Comparison of ENCODE assay signal across 8 cellular contexts in the genomic region with DNA sequence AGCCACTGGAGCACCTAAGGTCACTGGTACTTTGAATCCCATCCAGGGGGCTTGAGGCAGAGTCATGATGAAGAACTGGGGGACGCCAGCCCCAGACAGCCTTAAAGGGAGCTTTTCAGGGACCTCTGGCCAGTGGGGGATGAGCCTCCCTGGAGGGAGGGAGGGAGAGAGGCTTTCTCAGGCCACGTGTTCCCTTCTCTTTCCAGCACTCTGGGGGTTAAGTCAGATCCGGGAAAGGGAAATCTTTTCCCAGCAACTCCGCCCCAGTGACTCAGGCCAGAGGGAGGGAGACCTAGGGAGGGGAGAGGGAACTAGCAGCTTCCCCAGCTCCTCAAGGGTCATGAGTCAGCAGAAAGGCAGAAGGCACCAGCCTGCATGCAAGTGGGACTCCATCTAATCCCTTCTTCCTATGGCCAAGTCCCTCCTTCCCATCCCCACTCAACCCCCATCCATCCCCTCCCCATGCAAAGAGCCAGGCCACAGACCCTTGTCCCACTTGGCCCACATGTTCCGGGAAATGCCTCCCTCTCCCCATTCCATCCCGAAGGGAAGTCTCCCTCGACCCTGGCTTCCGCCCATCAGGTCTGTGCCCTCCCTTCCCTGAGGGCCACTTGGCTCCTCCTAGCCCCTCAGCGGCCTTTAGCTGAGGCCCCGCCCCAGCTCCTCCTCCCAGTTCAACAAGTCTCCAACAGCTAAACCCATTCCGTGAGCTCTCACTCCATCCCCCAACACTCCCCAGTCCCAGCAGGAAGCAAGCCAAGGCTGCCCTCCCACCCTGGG. TPM values are rescaled to one million over a fixed set of nuclear protein-coding genes. Genes with fewer than 3 reads are reported as not detected.
DNase-seq lines count a peak whose midpoint lies in the region; ATAC-seq, FAIRE-seq and TF ChIP-seq lines count a peak whose summit lies in the region.

No MANE protein-coding gene starts in this region.

- intact Hi-C loops in endothelial cell of umbilical vein (cut with micrococcal nuclease) = loop anchor here (1.0 to 5.0 kb wide), 9 partner anchors 9 to 198 kb away; a partner anchor contains a TSS

- H3F3A ChIP-seq in GM23338 (replicated peaks; ENCODE audit: low read depth) = peaks cover 37% of the 10 kb centered on the region

- FAIRE-seq in endothelial cell of umbilical vein (lab: Jason Lieb, UNC) = peak; percentile 99

- dilution Hi-C loops in endothelial cell of umbilical vein (cut with MboI; ENCODE audit: extremely low pct_ligation_motif_present, low sequenced_read_pairs) = no loop called here

- no peaks in the 10 kb centered on the region for H3K9me2 ChIP-seq in GM23338 (ENCODE audit: insufficient read depth)

- no TSS peak for BruUV-seq in endothelial cell of umbilical vein (replicated peaks; lab: Mats Ljungman, UMichigan)

- H4K20me1 ChIP-seq in BLaER1 (peaks cover 84% of the 10 kb centered on the region), GM23338 (replicated peaks; ENCODE audit: insufficient read depth) (0 out of 2 replicates have a peak, but pooled peaks cover 3% of the 10 kb centered on the region), endothelial cell of umbilical vein (replicated peaks; ENCODE audit: control insufficient read depth, extremely low read depth, insufficient read depth, low read length) (no peaks in the 10 kb centered on the region)

- peaks cover 37% of the 10 kb centered on the region for H3K36me3 Mint-ChIP-seq in GM23338 (ENCODE audit: low read depth)

- no peaks in the 10 kb centered on the region for H3K9me3 ChIP-seq in BLaER1
- no peaks in the 10 kb centered on the region for H3K9me3 ChIP-seq in endothelial cell of umbilical vein (replicated peaks; ENCODE audit: control insufficient read depth, insufficient read depth, low read length)

- H3K27ac Mint-ChIP-seq in GM23338 = no peak overlapping the region; the same call in 1 of the 2 replicates

- CTCF ChIA-PET in endothelial cell of umbilical vein (lab: Charles Lee) = interaction anchor here (0.9 to 4.4 kb wide), 21 partner anchors 10 to 348 kb away, joined by 3 to 58 read pairs (median 11); a partner anchor contains a TSS

- H2AFZ ChIP-seq in GM23338 (no peak overlapping the region), endothelial cell of umbilical vein (ENCODE audit: low read depth, low read length) (no peak overlapping the region)

- H3K4me3 ChIP-seq in BLaER1 = peak overlapping the region; percentile 92
- H3K4me3 ChIP-seq in GM23338 = peak overlapping the region; percentile 43
- peak overlapping the region in 2 of 3 experiments; percentile 1 to 37 for H3K4me3 ChIP-seq in endothelial cell of umbilical vein (replicated peaks in 1 of 3; ENCODE audit: insufficient read depth in 1 of 3, low read depth in 1 of 3, low read length in 3 of 3)

- H3K4me1 Mint-ChIP-seq in GM23338 = peaks cover 29% of the 10 kb centered on the region

- H3K9ac ChIP-seq in BLaER1 (peak overlapping the region; percentile 96), endothelial cell of umbilical vein (replicated peaks; ENCODE audit: extremely low read depth, insufficient read depth, low read length) (peak overlapping the region; percentile 75)

- H3K27me3 Mint-ChIP-seq in GM23338 (ENCODE audit: insufficient read depth, low read depth, poor library complexity) = peaks cover 15% of the 10 kb centered on the region

- H3K79me2 ChIP-seq in GM23338 (replicated peaks; ENCODE audit: insufficient read depth) (peaks cover 66% of the 10 kb centered on the region), endothelial cell of umbilical vein (ENCODE audit: control insufficient read depth, insufficient read depth, low read length) (peaks cover 73% of the 10 kb centered on the region)

- H3K4me2 ChIP-seq in BLaER1 (peak overlapping the region; percentile 99), GM23338 (peak overlapping the region; percentile 96), endothelial cell of umbilical vein (ENCODE audit: insufficient read depth, low read length) (peak overlapping the region; percentile 91)

- H3K36me3 ChIP-seq in BLaER1 = peaks cover 51% of the 10 kb centered on the region
- H3K36me3 ChIP-seq in GM23338 (ENCODE audit: insufficient read depth) = peaks cover 15% of the 10 kb centered on the region; the same call in 1 of the 2 replicates
- H3K36me3 ChIP-seq in endothelial cell of umbilical vein (ENCODE audit: control insufficient read depth in 2 of 2, extremely low read depth in 1 of 2, insufficient read depth in 2 of 2, low read length in 2 of 2) = peaks cover 10 to 21% of the 10 kb centered on the region in 2 experiments

- peak; percentile 59 for TF ChIP-seq POLR2A in endothelial cell of umbilical vein (IDR thresholded peaks at IDR 0.05; ENCODE audit: low read depth, low read length)

- ATAC-seq in GM23338 (peak; percentile 85), GM18517 (IDR thresholded peaks at IDR 0.05; ENCODE audit: unreplicated experiment) (no peak)

- H3K9me3 Mint-ChIP-seq in GM23338 = no peaks in the 10 kb centered on the region

- DNase-seq in GM23338 (ENCODE audit: low spot score) (peak; percentile 99), NCI-H524 (lab: John Stamatoyannopoulos, UW) (peak; percentile 74 to 84), endothelial cell of umbilical vein (ENCODE audit: low read depth, low spot score) (peak; percentile 99), medulla oblongata (ENCODE audit: extremely low spot score) (peak; percentile 91)
- DNase-seq in activated CD8-positive, alpha-beta memory T cell treated with anti-CD3 and anti-CD28 coated beads for 24 hours = peak; percentile 79
- peak; percentile 44 for DNase-seq in stimulated activated CD8-positive, alpha-beta memory T cell treated with anti-CD3 and anti-CD28 coated beads, Interleukin-4, amount 100 ng/mL, for 24 hours (ENCODE audit: low read depth)

- H3K27ac ChIP-seq in BLaER1 (peak overlapping the region; percentile 98), GM23338 (ENCODE audit: low read depth) (peak overlapping the region; percentile 98), endothelial cell of umbilical vein (ENCODE audit: insufficient read depth, low read depth, low read length) (peak overlapping the region; percentile 92)

- no peaks in the 10 kb centered on the region for H3K27me3 ChIP-seq in BLaER1
- no peaks in the 10 kb centered on the region for H3K27me3 ChIP-seq in GM23338 (ENCODE audit: insufficient read depth)
- H3K27me3 ChIP-seq in endothelial cell of umbilical vein (ENCODE audit: control insufficient read depth in 2 of 2, insufficient read depth in 2 of 2, low read length in 2 of 2) = no peaks in the 10 kb centered on the region

- no peak for TF ChIP-seq CTCF in GM23338 (conservative IDR thresholded peaks at IDR 0.05; ENCODE audit: low read depth in 2 of 2)
- TF ChIP-seq CTCF in endothelial cell of umbilical vein (IDR thresholded peaks at IDR 0.05; ENCODE audit: extremely low read depth in 1 of 2, insufficient read depth in 1 of 2, low read depth in 1 of 2, low read length in 2 of 2) = no peak

- H3K9me1 ChIP-seq in endothelial cell of umbilical vein (replicated peaks; ENCODE audit: control insufficient read depth, extremely low read depth, insufficient read depth, low read length) = no peaks in the 10 kb centered on the region

- no peak overlapping the region; the same call in 1 of the 3 replicates for H3K4me3 Mint-ChIP-seq in GM23338

- H3K4me1 ChIP-seq in BLaER1 = peaks cover 88% of the 10 kb centered on the region
- H3K4me1 ChIP-seq in GM23338 (ENCODE audit: insufficient read depth) = peaks cover 60% of the 10 kb centered on the region
- H3K4me1 ChIP-seq in endothelial cell of umbilical vein (ENCODE audit: control insufficient read depth, extremely low read depth, insufficient read depth, low read length) = peaks cover 63% of the 10 kb centered on the region

- POLR2A ChIA-PET in endothelial cell of umbilical vein (lab: Charles Lee) = interaction anchor here (0.6 to 1.8 kb wide), 12 partner anchors 9 to 198 kb away, joined by 3 to 13 read pairs (median 6); a partner anchor contains a TSS

RNA-seq across cellular contexts. Expression of a gene that starts 5.6 kb away (rescaled TPM):
- total RNA-seq in GM23338 (2014; rRNA removed; shearing (Covaris generic)) = 36.7 and 43.4 TPM in 2 replicates
- polyA plus RNA-seq in GM23338 (2016; fragmentation: Nextera tagmentation; extraction: Ambion mirVana) (24.3 and 28.5 TPM in 2 replicates), endothelial cell of umbilical vein (86.5 and 92.9 TPM in 2 replicates)
- 84.0 and 98.2 TPM in 2 replicates for total RNA-seq in endothelial cell of umbilical vein
- 83.7 and 84.0 TPM in 2 replicates for polyA plus RNA-seq in endothelial cell of umbilical vein (2011; cell fraction: cytosol; rRNA removed)
- 63.0 and 68.9 TPM in 2 replicates for polyA plus RNA-seq in endothelial cell of umbilical vein (2011; cell fraction: nucleus; rRNA removed)
- polyA plus RNA-seq in endothelial cell of umbilical vein (2012) = 101 and 108 TPM in 2 replicates
- polyA minus RNA-seq in endothelial cell of umbilical vein = 91.7 and 97.9 TPM in 2 replicates
- 65.3 TPM for polyA minus RNA-seq in endothelial cell of umbilical vein (2011; cell fraction: cytosol; rRNA and poly(A)+ RNA removed)
- polyA minus RNA-seq in endothelial cell of umbilical vein (2011; cell fraction: nucleus; rRNA and poly(A)+ RNA removed) = 58.5 and 60.2 TPM in 2 replicates

RNA-seq across cellular contexts. Expression of a gene that starts 25.8 kb away (rescaled TPM):
- total RNA-seq in GM23338 (2014; rRNA removed; shearing (Covaris generic)) = 21.3 and 174 TPM in 2 replicates
- polyA plus RNA-seq in GM23338 (2016; fragmentation: Nextera tagmentation; extraction: Ambion mirVana) (15.7 and 18.0 TPM in 2 replicates), endothelial cell of umbilical vein (0.11 and 0.12 TPM in 2 replicates)
- total RNA-seq in endothelial cell of umbilical vein = 0.48 TPM in 1 of 2 replicates, not detected in the other
- polyA plus RNA-seq in endothelial cell of umbilical vein (2011; cell fraction: cytosol; rRNA removed) = 0.09 and 0.79 TPM in 2 replicates
- 0.04 TPM in 1 of 2 replicates, not detected in the other for polyA plus RNA-seq in endothelial cell of umbilical vein (2011; cell fraction: nucleus; rRNA removed)
- polyA plus RNA-seq in endothelial cell of umbilical vein (2012) = 0.14 and 0.50 TPM in 2 replicates
- not detected in 2 replicates for polyA minus RNA-seq in endothelial cell of umbilical vein
- not detected for polyA minus RNA-seq in endothelial cell of umbilical vein (2011; cell fraction: cytosol; rRNA and poly(A)+ RNA removed)
- not detected in 2 replicates for polyA minus RNA-seq in endothelial cell of umbilical vein (2011; cell fraction: nucleus; rRNA and poly(A)+ RNA removed)

RNA-seq across cellular contexts. Expression of a gene that starts 39.1 kb away (rescaled TPM):
- total RNA-seq in GM23338 (2014; rRNA removed; shearing (Covaris generic)) = 125 and 134 TPM in 2 replicates
- polyA plus RNA-seq in GM23338 (2016; fragmentation: Nextera tagmentation; extraction: Ambion mirVana) (34.0 and 37.1 TPM in 2 replicates), endothelial cell of umbilical vein (0.12 and 0.14 TPM in 2 replicates)
- total RNA-seq in endothelial cell of umbilical vein = 0.18 TPM in 1 of 2 replicates, not detected in the other
- polyA plus RNA-seq in endothelial cell of umbilical vein (2011; cell fraction: cytosol; rRNA removed) = 0.03 TPM in 2 replicates
- 0.24 and 0.40 TPM in 2 replicates for polyA plus RNA-seq in endothelial cell of umbilical vein (2011; cell fraction: nucleus; rRNA removed)
- polyA plus RNA-seq in endothelial cell of umbilical vein (2012) = 0.24 TPM in 1 of 2 replicates, not detected in the other
- not detected in 2 replicates for polyA minus RNA-seq in endothelial cell of umbilical vein
- 3.2 TPM for polyA minus RNA-seq in endothelial cell of umbilical vein (2011; cell fraction: cytosol; rRNA and poly(A)+ RNA removed)
- polyA minus RNA-seq in endothelial cell of umbilical vein (2011; cell fraction: nucleus; rRNA and poly(A)+ RNA removed) = not detected in 2 replicates

RNA-seq across cellular contexts. Expression of a gene that starts 47.7 kb away (rescaled TPM):
- total RNA-seq in GM23338 (2014; rRNA removed; shearing (Covaris generic)) = 6.8 and 7.1 TPM in 2 replicates
- polyA plus RNA-seq in GM23338 (2016; fragmentation: Nextera tagmentation; extraction: Ambion mirVana) = 6.1 and 10.5 TPM in 2 replicates
- 84.1 and 102 TPM in 2 replicates for total RNA-seq in endothelial cell of umbilical vein
- 70.7 and 82.2 TPM in 2 replicates for polyA plus RNA-seq in endothelial cell of umbilical vein
- polyA plus RNA-seq in endothelial cell of umbilical vein (2011; cell fraction: cytosol; rRNA removed) = 46.4 and 59.5 TPM in 2 replicates
- polyA plus RNA-seq in endothelial cell of umbilical vein (2011; cell fraction: nucleus; rRNA removed) = 47.3 TPM in 2 replicates
- polyA plus RNA-seq in endothelial cell of umbilical vein (2012) = 66.7 and 93.7 TPM in 2 replicates
- 15.6 and 26.2 TPM in 2 replicates for polyA minus RNA-seq in endothelial cell of umbilical vein
- polyA minus RNA-seq in endothelial cell of umbilical vein (2011; cell fraction: cytosol; rRNA and poly(A)+ RNA removed) = 33.2 TPM
- 17.9 and 21.2 TPM in 2 replicates for polyA minus RNA-seq in endothelial cell of umbilical vein (2011; cell fraction: nucleus; rRNA and poly(A)+ RNA removed)

Comparison
In these comparisons a context has a peak if more than half of its experiments do, and no peak if none do; other contexts are left out.
1. H3K4me3 ChIP-seq: peak in every context shown above with its lines; median percentile 92 in BLaER1; 43 in GM23338; 19 in endothelial cell of umbilical vein.
2. DNase-seq: peak in every context shown above with its lines; median percentile 99 in GM23338; 99 in endothelial cell of umbilical vein; 91 in medulla oblongata; 79 in NCI-H524; 79 in activated CD8-positive, alpha-beta memory T cell treated with anti-CD3 and anti-CD28 coated beads for 24 hours; 44 in stimulated activated CD8-positive, alpha-beta memory T cell treated with anti-CD3 and anti-CD28 coated beads, Interleukin-4, amount 100 ng/mL, for 24 hours.
3. RNA of a gene that starts 25.8 kb away (total RNA-seq): 21.3 to 174 TPM in GM23338; 0.48 TPM in endothelial cell of umbilical vein; every median in the first group is over 10 times any median in the second.
4. RNA of a gene that starts 39.1 kb away (total RNA-seq): 125 to 134 TPM in GM23338; 0.18 TPM in endothelial cell of umbilical vein; every median in the first group is over 10 times any median in the second.
5. Peak in every context shown above with its lines, with median percentiles within 50 percentile points of each other: H3K27ac ChIP-seq and H3K4me2 ChIP-seq.